ENCODE assay signal across 1 cellular context in the genomic region with DNA sequence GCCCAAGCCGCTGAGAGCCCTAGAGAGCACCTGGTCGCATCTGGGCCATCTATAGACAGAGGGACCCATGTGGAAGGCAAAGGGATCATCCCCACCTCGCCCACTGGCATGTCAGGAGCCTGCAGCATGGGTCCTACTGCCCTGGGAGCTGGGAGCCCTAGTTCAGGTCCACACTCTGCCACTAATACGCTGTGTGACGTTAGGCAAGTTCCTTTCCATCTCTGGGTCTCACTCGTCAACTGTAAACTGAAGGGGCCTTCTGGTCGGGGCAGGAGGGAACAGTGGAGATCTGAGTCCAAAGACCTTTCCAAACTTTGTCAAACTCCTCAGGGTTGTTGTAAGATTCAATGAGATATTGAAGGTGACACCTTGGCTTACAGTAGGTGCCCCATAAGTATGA.
TF ChIP-seq lines count a peak whose summit lies in the region.

No MANE protein-coding gene starts in this region.

TF ChIP-seq in H1, 55 proteins besides CTCF, POLR2A, EP300 and RAD21 (continued from another document):
- TF ChIP-seq NANOG (IDR thresholded peaks at IDR 0.05; ENCODE audit: insufficient read depth, low read depth, low read length, poor library complexity, severe bottlenecking) (no peak), KDM4A (IDR thresholded peaks at IDR 0.05; ENCODE audit: low read depth, low read length, severe bottlenecking) (no peak), SAP30 (IDR thresholded peaks at IDR 0.05; ENCODE audit: insufficient read depth, insufficient replicate concordance, low read length) (no peak), GTF2F1 (IDR thresholded peaks at IDR 0.05; ENCODE audit: borderline replicate concordance, low read depth, low read length) (no peak), NRF1 (IDR thresholded peaks at IDR 0.05; ENCODE audit: low read depth, low read length) (no peak), PHF8 (conservative IDR thresholded peaks at IDR 0.05; ENCODE audit: low read depth, low read length) (no peak), CREB1 (IDR thresholded peaks at IDR 0.05) (no peak), KDM1A (IDR thresholded peaks at IDR 0.05; ENCODE audit: borderline replicate concordance, low read length) (no peak)
- TF ChIP-seq, protein P1, sequence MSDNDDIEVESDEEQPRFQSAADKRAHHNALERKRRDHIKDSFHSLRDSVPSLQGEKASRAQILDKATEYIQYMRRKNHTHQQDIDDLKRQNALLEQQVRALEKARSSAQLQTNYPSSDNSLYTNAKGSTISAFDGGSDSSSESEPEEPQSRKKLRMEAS (IDR thresholded peaks at IDR 0.05) = no peak
- TF ChIP-seq, protein P2, sequence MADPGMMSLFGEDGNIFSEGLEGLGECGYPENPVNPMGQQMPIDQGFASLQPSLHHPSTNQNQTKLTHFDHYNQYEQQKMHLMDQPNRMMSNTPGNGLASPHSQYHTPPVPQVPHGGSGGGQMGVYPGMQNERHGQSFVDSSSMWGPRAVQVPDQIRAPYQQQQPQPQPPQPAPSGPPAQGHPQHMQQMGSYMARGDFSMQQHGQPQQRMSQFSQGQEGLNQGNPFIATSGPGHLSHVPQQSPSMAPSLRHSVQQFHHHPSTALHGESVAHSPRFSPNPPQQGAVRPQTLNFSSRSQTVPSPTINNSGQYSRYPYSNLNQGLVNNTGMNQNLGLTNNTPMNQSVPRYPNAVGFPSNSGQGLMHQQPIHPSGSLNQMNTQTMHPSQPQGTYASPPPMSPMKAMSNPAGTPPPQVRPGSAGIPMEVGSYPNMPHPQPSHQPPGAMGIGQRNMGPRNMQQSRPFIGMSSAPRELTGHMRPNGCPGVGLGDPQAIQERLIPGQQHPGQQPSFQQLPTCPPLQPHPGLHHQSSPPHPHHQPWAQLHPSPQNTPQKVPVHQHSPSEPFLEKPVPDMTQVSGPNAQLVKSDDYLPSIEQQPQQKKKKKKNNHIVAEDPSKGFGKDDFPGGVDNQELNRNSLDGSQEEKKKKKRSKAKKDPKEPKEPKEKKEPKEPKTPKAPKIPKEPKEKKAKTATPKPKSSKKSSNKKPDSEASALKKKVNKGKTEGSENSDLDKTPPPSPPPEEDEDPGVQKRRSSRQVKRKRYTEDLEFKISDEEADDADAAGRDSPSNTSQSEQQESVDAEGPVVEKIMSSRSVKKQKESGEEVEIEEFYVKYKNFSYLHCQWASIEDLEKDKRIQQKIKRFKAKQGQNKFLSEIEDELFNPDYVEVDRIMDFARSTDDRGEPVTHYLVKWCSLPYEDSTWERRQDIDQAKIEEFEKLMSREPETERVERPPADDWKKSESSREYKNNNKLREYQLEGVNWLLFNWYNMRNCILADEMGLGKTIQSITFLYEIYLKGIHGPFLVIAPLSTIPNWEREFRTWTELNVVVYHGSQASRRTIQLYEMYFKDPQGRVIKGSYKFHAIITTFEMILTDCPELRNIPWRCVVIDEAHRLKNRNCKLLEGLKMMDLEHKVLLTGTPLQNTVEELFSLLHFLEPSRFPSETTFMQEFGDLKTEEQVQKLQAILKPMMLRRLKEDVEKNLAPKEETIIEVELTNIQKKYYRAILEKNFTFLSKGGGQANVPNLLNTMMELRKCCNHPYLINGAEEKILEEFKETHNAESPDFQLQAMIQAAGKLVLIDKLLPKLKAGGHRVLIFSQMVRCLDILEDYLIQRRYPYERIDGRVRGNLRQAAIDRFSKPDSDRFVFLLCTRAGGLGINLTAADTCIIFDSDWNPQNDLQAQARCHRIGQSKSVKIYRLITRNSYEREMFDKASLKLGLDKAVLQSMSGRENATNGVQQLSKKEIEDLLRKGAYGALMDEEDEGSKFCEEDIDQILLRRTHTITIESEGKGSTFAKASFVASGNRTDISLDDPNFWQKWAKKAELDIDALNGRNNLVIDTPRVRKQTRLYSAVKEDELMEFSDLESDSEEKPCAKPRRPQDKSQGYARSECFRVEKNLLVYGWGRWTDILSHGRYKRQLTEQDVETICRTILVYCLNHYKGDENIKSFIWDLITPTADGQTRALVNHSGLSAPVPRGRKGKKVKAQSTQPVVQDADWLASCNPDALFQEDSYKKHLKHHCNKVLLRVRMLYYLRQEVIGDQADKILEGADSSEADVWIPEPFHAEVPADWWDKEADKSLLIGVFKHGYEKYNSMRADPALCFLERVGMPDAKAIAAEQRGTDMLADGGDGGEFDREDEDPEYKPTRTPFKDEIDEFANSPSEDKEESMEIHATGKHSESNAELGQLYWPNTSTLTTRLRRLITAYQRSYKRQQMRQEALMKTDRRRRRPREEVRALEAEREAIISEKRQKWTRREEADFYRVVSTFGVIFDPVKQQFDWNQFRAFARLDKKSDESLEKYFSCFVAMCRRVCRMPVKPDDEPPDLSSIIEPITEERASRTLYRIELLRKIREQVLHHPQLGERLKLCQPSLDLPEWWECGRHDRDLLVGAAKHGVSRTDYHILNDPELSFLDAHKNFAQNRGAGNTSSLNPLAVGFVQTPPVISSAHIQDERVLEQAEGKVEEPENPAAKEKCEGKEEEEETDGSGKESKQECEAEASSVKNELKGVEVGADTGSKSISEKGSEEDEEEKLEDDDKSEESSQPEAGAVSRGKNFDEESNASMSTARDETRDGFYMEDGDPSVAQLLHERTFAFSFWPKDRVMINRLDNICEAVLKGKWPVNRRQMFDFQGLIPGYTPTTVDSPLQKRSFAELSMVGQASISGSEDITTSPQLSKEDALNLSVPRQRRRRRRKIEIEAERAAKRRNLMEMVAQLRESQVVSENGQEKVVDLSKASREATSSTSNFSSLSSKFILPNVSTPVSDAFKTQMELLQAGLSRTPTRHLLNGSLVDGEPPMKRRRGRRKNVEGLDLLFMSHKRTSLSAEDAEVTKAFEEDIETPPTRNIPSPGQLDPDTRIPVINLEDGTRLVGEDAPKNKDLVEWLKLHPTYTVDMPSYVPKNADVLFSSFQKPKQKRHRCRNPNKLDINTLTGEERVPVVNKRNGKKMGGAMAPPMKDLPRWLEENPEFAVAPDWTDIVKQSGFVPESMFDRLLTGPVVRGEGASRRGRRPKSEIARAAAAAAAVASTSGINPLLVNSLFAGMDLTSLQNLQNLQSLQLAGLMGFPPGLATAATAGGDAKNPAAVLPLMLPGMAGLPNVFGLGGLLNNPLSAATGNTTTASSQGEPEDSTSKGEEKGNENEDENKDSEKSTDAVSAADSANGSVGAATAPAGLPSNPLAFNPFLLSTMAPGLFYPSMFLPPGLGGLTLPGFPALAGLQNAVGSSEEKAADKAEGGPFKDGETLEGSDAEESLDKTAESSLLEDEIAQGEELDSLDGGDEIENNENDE (IDR thresholded peaks at IDR 0.05; ENCODE audit: insufficient replicate concordance, low read length) = no peak
